In the genomic region with DNA sequence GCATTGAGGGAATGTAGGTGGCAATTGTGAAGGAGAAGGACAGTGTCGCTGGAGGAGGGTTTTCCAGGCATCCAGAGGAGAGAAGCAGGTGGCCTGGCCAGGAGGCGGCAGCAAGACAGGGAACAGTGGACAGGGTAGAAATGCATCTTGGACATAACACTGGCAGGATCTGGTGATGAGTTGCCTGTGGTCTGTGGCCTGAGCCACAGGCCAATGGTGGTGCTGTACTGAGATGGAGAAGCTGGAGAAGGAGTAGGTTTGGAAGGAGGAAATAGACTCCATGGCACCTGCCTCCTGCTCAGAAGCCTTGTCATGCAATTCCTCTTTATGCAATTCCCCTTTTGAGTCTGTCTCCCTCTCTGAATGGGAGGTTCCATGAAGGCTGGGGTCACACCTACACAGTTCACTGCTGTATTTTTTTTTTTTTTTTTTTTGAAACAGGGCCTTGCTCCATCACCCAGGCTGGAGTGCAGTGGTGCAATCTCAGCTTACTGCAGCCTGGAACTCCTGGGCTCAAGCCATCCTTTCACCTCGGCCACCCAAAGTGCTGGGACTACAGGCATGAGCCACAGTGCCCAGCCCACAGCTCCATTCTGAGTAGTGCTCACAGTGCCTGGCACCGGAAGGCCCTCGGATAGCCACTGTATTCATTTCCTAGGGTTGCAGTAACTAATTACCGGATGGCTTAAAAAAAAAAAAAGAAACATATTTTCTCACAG, we compare ENCODE assay signal across 17 cellular contexts. TPM values are rescaled to one million over a fixed set of nuclear protein-coding genes. Genes with fewer than 3 reads are reported as not detected.
DNase-seq lines count a peak whose midpoint lies in the region; ATAC-seq, FAIRE-seq and TF ChIP-seq lines count a peak whose summit lies in the region.
"Had no signal": no experiment of that assay in that cellular context is flagged by ENCODE, and none has a peak within 500 bp of the region (broad histone marks: within the 10 kb centered on the region; RNA-seq: fewer than 3 reads in every experiment).

No MANE protein-coding gene starts in this region.

- BruUV-seq in HepG2 (replicated peaks; lab: Mats Ljungman, UMichigan), result TSS peak; percentile 49

- no peak overlapping the region; the same call in 1 of the 2 replicates for H3K4ac ChIP-seq in H9 (ENCODE audit: low read depth, low read length)

- no CpG with 5 or more reads among the region's 6 CpGs for WGBS in H9 (ENCODE audit: extremely low coverage, insufficient read length, low lambda C conversion rate)
- 61% methylated on average over 6 of the region's 6 CpGs for WGBS in HepG2 (ENCODE audit: low lambda C conversion rate)
- WGBS in stomach, 5 donors, result 43 to 72% (median 58%) methylated on average over 6 of the region's 6 CpGs
- 84 to 100% methylated on average over 2 to 6 of the region's 6 CpGs for WGBS in transverse colon (ENCODE audit: low coverage in 1 of 2), 2 donors

- H3K4me3 Mint-ChIP-seq in H9, result peak overlapping the region in 1 of 2 experiments; percentile 6; a peak in 1 of 5 replicates
- H3K4me3 Mint-ChIP-seq in naive thymus-derived CD4-positive, alpha-beta T cell, result no peak overlapping the region
- H3K4me3 Mint-ChIP-seq: activated T-cell treated with anti-CD3 and anti-CD28 coated beads, Interleukin-2, amount 50 U/mL, for 24 hours; memory B cell; T-helper 1 cell treated with Interleukin-12 subunit alpha and Interleukin-12 subunit beta and Interleukin-4 antibody, amounts not matched to agents 30 μg/mL and 1 μg/mL, for 36 hours had no signal

- TF ChIP-seq EP300 in HepG2 (IDR thresholded peaks at IDR 0.05; ENCODE audit: low read depth in 2 of 2, low read length in 2 of 2) (no peak), HepG2 (CRISPR knock-in tag; IDR thresholded peaks at IDR 0.05; ENCODE audit: borderline replicate concordance) (no peak), stomach (IDR thresholded peaks at IDR 0.05) (no peak), transverse colon (IDR thresholded peaks at IDR 0.05; ENCODE audit: low read depth) (no peak)

- H4K91ac ChIP-seq in H9 (ENCODE audit: insufficient read length, low read depth, low read length), result no peak overlapping the region

- no peak for TF ChIP-seq POLR2A in HepG2 (IDR thresholded peaks at IDR 0.05; ENCODE audit: insufficient read depth in 1 of 2, low read depth in 2 of 2, low read length in 2 of 2)
- no peak for TF ChIP-seq POLR2A in stomach (IDR thresholded peaks at IDR 0.05)
- TF ChIP-seq POLR2A in transverse colon (IDR thresholded peaks at IDR 0.05), result no peak
- no peak for TF ChIP-seq POLR2A in uterus (IDR thresholded peaks at IDR 0.05)

- H3K23ac ChIP-seq in H9 (ENCODE audit: insufficient read length, low read depth, low read length), result no peak overlapping the region

- FAIRE-seq in HepG2 (lab: Jason Lieb, UNC), result no peak

- TF ChIP-seq CTCF in H9 (conservative IDR thresholded peaks at IDR 0.05) (no peak), HepG2 (CRISPR knock-in tag; IDR thresholded peaks at IDR 0.05) (no peak), stomach (IDR thresholded peaks at IDR 0.05) (no peak), transverse colon (IDR thresholded peaks at IDR 0.05) (no peak), uterus (IDR thresholded peaks at IDR 0.05) (no peak)

- H3K9ac ChIP-seq in H9 (ENCODE audit: extremely low read depth, insufficient read length, low read length) (no peak overlapping the region), HepG2 (ENCODE audit: insufficient read depth, low read depth, low read length) (no peak overlapping the region)

- in situ Hi-C loops in HepG2 (cut with HindIII; ENCODE audit: extremely low pct_ligation_motif_present, low pct_unique_long_range_greater_than_20kb) (no loop called here), transverse colon (cut with MboI; ENCODE audit: low pct_ligation_motif_present in 1 of 4, low pct_unique_long_range_greater_than_20kb in 1 of 4, low sequenced_read_pairs in 3 of 4) (no loop called here)

- no peak overlapping the region for H3K4me2 ChIP-seq in H9 (ENCODE audit: insufficient read depth, insufficient read length, low read length)
- H3K4me2 ChIP-seq in HepG2 (ENCODE audit: low read depth, low read length), result peak overlapping the region; percentile 31; the same call in 1 of the 2 replicates

- no peak overlapping the region for H2BK12ac ChIP-seq in H9 (ENCODE audit: insufficient read length, low read depth, low read length)

- H2AFZ ChIP-seq in H9 (ENCODE audit: low read length) (no peak overlapping the region), HepG2 (ENCODE audit: low read length) (no peak overlapping the region)

- no peak overlapping the region for H2BK15ac ChIP-seq in H9 (ENCODE audit: low read depth, low read length)

- H3K27me3 Mint-ChIP-seq in H9 (ENCODE audit: low read depth), result peaks cover 15% of the 10 kb centered on the region
- peaks cover 18 to 29% (median 23%) of the 10 kb centered on the region in 5 donors for H3K27me3 Mint-ChIP-seq in naive thymus-derived CD4-positive, alpha-beta T cell

- H3K56ac ChIP-seq in H9 (ENCODE audit: insufficient read length, low read depth, low read length), result no peak overlapping the region

- peaks cover 2 to 18% (median 4%) of the 10 kb centered on the region in 3 experiments; a peak in 6 of 7 replicates for H3K36me3 Mint-ChIP-seq in H9 (ENCODE audit: insufficient read depth in 1 of 3, low read depth in 3 of 3)
- H3K36me3 Mint-ChIP-seq in naive thymus-derived CD4-positive, alpha-beta T cell, result no peaks in the 10 kb centered on the region
- H3K36me3 Mint-ChIP-seq: memory B cell had no signal

- H3K27me3 ChIP-seq in H9 (ENCODE audit: insufficient read depth, low read length) (no peaks in the 10 kb centered on the region), HepG2 (ENCODE audit: control insufficient read depth in 1 of 2, insufficient read depth in 2 of 2, low read length in 2 of 2) (peaks cover 2 to 34% of the 10 kb centered on the region in 2 experiments; a peak in 4 of 5 replicates), stomach (peaks cover 0 to 27% (median 3%) of the 10 kb centered on the region in 3 donors), transverse colon (peaks cover 6% of the 10 kb centered on the region), uterus (no peaks in the 10 kb centered on the region)
- H3K27me3 ChIP-seq in naive thymus-derived CD4-positive, alpha-beta T cell (ENCODE audit: control insufficient read depth in 2 of 2, insufficient read depth in 2 of 2, low read length in 2 of 2), result no peaks in the 10 kb centered on the region

- H3K27ac ChIP-seq in H9 (ENCODE audit: insufficient read length, low read depth, low read length) (no peak overlapping the region), HepG2 (ENCODE audit: extremely low read length, insufficient read depth, low read length) (no peak overlapping the region), stomach (peak overlapping the region in 4 of 5 donors; percentile 32 to 74 (median 64)), transverse colon (peak overlapping the region in 1 of 4 donors; percentile 67), uterus (peak overlapping the region in 1 of 2 donors; percentile 66)
- H3K27ac ChIP-seq in naive thymus-derived CD4-positive, alpha-beta T cell (ENCODE audit: low read depth, low read length), result no peak overlapping the region
- H3K27ac ChIP-seq: coronary artery, HL-60 had no signal

- H2BK20ac ChIP-seq in H9 (ENCODE audit: low read depth, low read length, poor library complexity, severe bottlenecking), result no peak overlapping the region

- peak overlapping the region in 1 of 3 experiments; percentile 94; a peak in 3 of 7 replicates for H3K27ac Mint-ChIP-seq in H9
- no peak overlapping the region for H3K27ac Mint-ChIP-seq in naive thymus-derived CD4-positive, alpha-beta T cell
- H3K27ac Mint-ChIP-seq: activated T-cell treated with anti-CD3 and anti-CD28 coated beads, Interleukin-2, amount 50 U/mL, for 24 hours; memory B cell; T-helper 1 cell treated with Interleukin-12 subunit alpha and Interleukin-12 subunit beta and Interleukin-4 antibody, amounts not matched to agents 30 μg/mL and 1 μg/mL, for 36 hours had no signal

- no peak overlapping the region for H2AK5ac ChIP-seq in H9 (ENCODE audit: insufficient read length, low read length)

- H3K9me3 ChIP-seq in H9 (ENCODE audit: control insufficient read depth, low read depth, low read length) (no peaks in the 10 kb centered on the region), HepG2 (ENCODE audit: low read length) (no peaks in the 10 kb centered on the region), stomach (no peaks in the 10 kb centered on the region), transverse colon (no peaks in the 10 kb centered on the region), uterus (no peaks in the 10 kb centered on the region)
- no peaks in the 10 kb centered on the region for H3K9me3 ChIP-seq in naive thymus-derived CD4-positive, alpha-beta T cell (ENCODE audit: control insufficient read depth in 2 of 3, low read length in 3 of 3)

- H3K23me2 ChIP-seq in H9 (ENCODE audit: insufficient read length, low read depth, low read length, poor library complexity, severe bottlenecking), result no peaks in the 10 kb centered on the region

- POLR2A ChIA-PET in HepG2 (lab: Yijun Ruan, JAX), result interaction anchor here (1.0 kb wide), 1 partner anchor 9 kb away, joined by 5 read pairs; no protein-coding TSS in a partner anchor
- POLR2A ChIA-PET in naive thymus-derived CD4-positive, alpha-beta T cell (lab: Charles Lee), result no interaction called here

- no peak overlapping the region for H4K8ac ChIP-seq in H9 (replicated peaks; ENCODE audit: insufficient read length, low read depth, low read length)

- H4K20me1 ChIP-seq in H9 (ENCODE audit: control insufficient read depth, insufficient read depth, insufficient read length) (no peaks in the 10 kb centered on the region), HepG2 (ENCODE audit: insufficient read depth, low read length) (no peaks in the 10 kb centered on the region)

- TF ChIP-seq RAD21 in HepG2 (CRISPR knock-in tag; IDR thresholded peaks at IDR 0.05), result no peak

- H3K4me3 ChIP-seq in HepG2 (replicated peaks in 1 of 3; ENCODE audit: insufficient read depth in 1 of 3, low read depth in 2 of 3, low read length in 3 of 3) (no peak overlapping the region), stomach (no peak overlapping the region), transverse colon (no peak overlapping the region), uterus (no peak overlapping the region)
- H3K4me3 ChIP-seq in naive thymus-derived CD4-positive, alpha-beta T cell (ENCODE audit: low read length), result no peak overlapping the region
- H3K4me3 ChIP-seq: coronary artery had no signal

- H3K4me1 ChIP-seq in H9 (ENCODE audit: insufficient read depth, low read length) (peaks cover 13% of the 10 kb centered on the region), HepG2 (ENCODE audit: insufficient read depth, low read length) (peaks cover 24% of the 10 kb centered on the region), stomach (peaks cover 10 to 22% (median 16%) of the 10 kb centered on the region in 4 donors), transverse colon (peaks cover 0 to 15% (median 3%) of the 10 kb centered on the region in 4 donors), uterus (no peaks in the 10 kb centered on the region)
- no peaks in the 10 kb centered on the region for H3K4me1 ChIP-seq in naive thymus-derived CD4-positive, alpha-beta T cell (ENCODE audit: control insufficient read depth in 2 of 2, insufficient read depth in 2 of 2, low read length in 2 of 2)

- H3K36me3 ChIP-seq in HepG2 (replicated peaks in 1 of 2; ENCODE audit: control insufficient read depth in 1 of 2, insufficient read depth in 2 of 2, low read length in 2 of 2) (no peaks in the 10 kb centered on the region), stomach (no peaks in the 10 kb centered on the region), transverse colon (no peaks in the 10 kb centered on the region), uterus (no peaks in the 10 kb centered on the region)
- H3K36me3 ChIP-seq in naive thymus-derived CD4-positive, alpha-beta T cell (ENCODE audit: control insufficient read depth in 2 of 3, insufficient read depth in 3 of 3, low read length in 3 of 3), result no peaks in the 10 kb centered on the region

- H3K14ac ChIP-seq in H9 (ENCODE audit: insufficient read depth, low read length), result no peak overlapping the region

- no peaks in the 10 kb centered on the region for H3K79me1 ChIP-seq in H9 (ENCODE audit: insufficient read depth, low read depth, low read length, poor library complexity, severe bottlenecking)

- H3K18ac ChIP-seq in H9 (ENCODE audit: insufficient read length, low read depth, low read length), result peak overlapping the region; percentile 77

- intact Hi-C loops in HepG2 (cut with micrococcal nuclease; ENCODE audit: unreplicated experiment), result no loop called here
- intact Hi-C loops in stomach (cut with DNase I; ENCODE audit: low total_unique reads), result no loop called here
- intact Hi-C loops in transverse colon (cut with DNase I; ENCODE audit: low total_unique reads), result no loop called here
- intact Hi-C loops in naive thymus-derived CD4-positive, alpha-beta T cell (cut with micrococcal nuclease), result no loop called here
- intact Hi-C loops in uterus (cut with DNase I; ENCODE audit: low total_unique reads), result no loop called here

- ATAC-seq in SK-N-SH treated with all-trans-retinoic acid at 6 μM for 48 hours, result peak; percentile 2; the same call in 1 of the 3 replicates
- ATAC-seq in HepG2, result no peak
- ATAC-seq in naive thymus-derived CD4-positive, alpha-beta T cell, result no peak

- no peaks in the 10 kb centered on the region for H3K79me2 ChIP-seq in H9 (ENCODE audit: insufficient read depth, low read length)
- no peaks in the 10 kb centered on the region for H3K79me2 ChIP-seq in HepG2 (ENCODE audit: insufficient read depth, low read length)

- H2BK120ac ChIP-seq in H9 (ENCODE audit: low read depth, low read length, poor library complexity, severe bottlenecking), result no peak overlapping the region

- H2BK5ac ChIP-seq in H9 (ENCODE audit: insufficient read length, low read length), result no peak overlapping the region

- peaks cover 34 to 37% of the 10 kb centered on the region in 2 experiments for H3K4me1 Mint-ChIP-seq in H9
- H3K4me1 Mint-ChIP-seq in naive thymus-derived CD4-positive, alpha-beta T cell, result peaks cover 0 to 2% (median under 1%) of the 10 kb centered on the region in 7 donors
- H3K4me1 Mint-ChIP-seq: memory B cell had no signal

- DNase-seq in H9 (no peak), HepG2 (ENCODE audit: low spot score) (no peak), stomach (no peak), transverse colon (no peak), NCI-H2227 (lab: John Stamatoyannopoulos, UW; ENCODE audit: unreplicated experiment) (no peak), uterus (no peak)
- no peak for DNase-seq in naive thymus-derived CD4-positive, alpha-beta T cell
- DNase-seq: activated T-cell treated with anti-CD3 and anti-CD28 coated beads, Interleukin-2, amount 50 U/mL, for 24 hours; C1 segment of cervical spinal cord; stimulated activated CD4-positive, alpha-beta T cell treated with anti-CD3 and anti-CD28 coated beads, Interleukin-1b, Interleukin-23, amount 100 ng/mL, for 48 hours had no signal

- H4K5ac ChIP-seq in H9 (ENCODE audit: insufficient read length, low read depth, low read length), result no peak overlapping the region

- no peak overlapping the region for H3T11ph ChIP-seq in H9 (ENCODE audit: low read length)

- peaks cover 13 to 14% of the 10 kb centered on the region in 2 experiments for H3K9me3 Mint-ChIP-seq in H9
- peaks cover 0 to 3% (median 0%) of the 10 kb centered on the region in 11 donors for H3K9me3 Mint-ChIP-seq in naive thymus-derived CD4-positive, alpha-beta T cell
- H3K9me3 Mint-ChIP-seq: activated T-cell treated with anti-CD3 and anti-CD28 coated beads, Interleukin-2, amount 50 U/mL, for 24 hours; T-helper 1 cell treated with Interleukin-12 subunit alpha and Interleukin-12 subunit beta and Interleukin-4 antibody, amounts not matched to agents 30 μg/mL and 1 μg/mL, for 36 hours had no signal

- CTCF ChIA-PET in HepG2 (lab: Yijun Ruan, JAX; ENCODE audit: low intra/inter-chr PET ratio, low total read pairs), result no interaction called here
- CTCF ChIA-PET in naive thymus-derived CD4-positive, alpha-beta T cell (lab: Charles Lee), result no interaction called here

RNA-seq across cellular contexts. Expression of a gene that starts 13.5 kb away (rescaled TPM):
- 6.0 and 6.3 TPM in 2 replicates for total RNA-seq in H9 (2021)
- total RNA-seq in HepG2 (2016; rRNA removed; fragmentation: Illumina TruSeq; extraction: Trizol), result 0.09 and 0.11 TPM in 2 replicates
- total RNA-seq in HepG2 (2016; cell fraction: cytosol; rRNA removed; fragmentation: Illumina TruSeq; extraction: Trizol; ENCODE audit: low read depth), result 0.09 and 0.10 TPM in 2 replicates
- total RNA-seq in HepG2 (2016; cell fraction: insoluble cytoplasmic fraction; rRNA removed; fragmentation: Illumina TruSeq; extraction: Trizol), result 0.09 TPM in 2 replicates
- 0.17 and 0.19 TPM in 2 replicates for total RNA-seq in HepG2 (2016; cell fraction: membrane; rRNA removed; fragmentation: Illumina TruSeq; extraction: Trizol)
- not detected in 2 replicates for total RNA-seq in HepG2 (2016; cell fraction: nucleus; rRNA removed; fragmentation: Illumina TruSeq; extraction: Trizol)
- polyA plus RNA-seq in HepG2 (2011; rRNA removed), result 0.09 and 0.17 TPM in 2 replicates
- 0.14 and 0.19 TPM in 2 replicates for polyA plus RNA-seq in HepG2 (2011; cell fraction: cytosol; rRNA removed)
- 0.07 and 0.21 TPM in 2 replicates for polyA plus RNA-seq in HepG2 (2011; cell fraction: nucleus; rRNA removed)
- 0.08 and 0.12 TPM in 2 replicates for polyA plus RNA-seq in HepG2 (2012)
- 0.12 and 0.14 TPM in 2 replicates for polyA plus RNA-seq in HepG2 (2016; cell fraction: cytosol; fragmentation: Illumina TruSeq; extraction: Trizol; ENCODE audit: low read depth)
- polyA plus RNA-seq in HepG2 (2016; cell fraction: insoluble cytoplasmic fraction; fragmentation: Illumina TruSeq; extraction: Trizol; ENCODE audit: low read depth), result 0.09 TPM in 1 of 2 replicates, not detected in the other
- polyA plus RNA-seq in HepG2 (2016; cell fraction: membrane; fragmentation: Illumina TruSeq; extraction: Trizol; ENCODE audit: low read depth), result 0.17 and 0.26 TPM in 2 replicates
- polyA plus RNA-seq in HepG2 (2016; cell fraction: nucleus; fragmentation: Illumina TruSeq; extraction: Trizol; ENCODE audit: insufficient read depth, low read depth), result not detected in 2 replicates
- 0.22 TPM in 1 of 2 replicates, not detected in the other for polyA minus RNA-seq in HepG2 (2011; rRNA and poly(A)+ RNA removed; ENCODE audit: low replicate concordance)
- polyA minus RNA-seq in HepG2 (2011; cell fraction: cytosol; rRNA and poly(A)+ RNA removed), result not detected in 2 replicates
- polyA minus RNA-seq in HepG2 (2011; cell fraction: nucleus; rRNA and poly(A)+ RNA removed), result not detected in 2 replicates
- total RNA-seq in stomach, result 1 to 10 TPM in 2 of 5 donors, under 1 TPM in 1, not detected in 2; 0.45 to 8.8 (median 1.5) TPM
- polyA plus RNA-seq in stomach, result 1 to 10 TPM in 1 of 3 donors, under 1 TPM in 2; 0.15 to 3.1 (median 0.33) TPM
- total RNA-seq in transverse colon, result 1 to 10 TPM in 1 of 4 donors, under 1 TPM in 1, not detected in 2; 0.27 to 1.9 TPM
- not detected for total RNA-seq in naive thymus-derived CD4-positive, alpha-beta T cell
- polyA plus RNA-seq in naive thymus-derived CD4-positive, alpha-beta T cell, result not detected
- total RNA-seq in uterus, result 1 to 10 TPM in 1 of 4 donors, under 1 TPM in 2, not detected in 1; 0.21 to 3.9 (median 0.26) TPM
- total RNA-seq: fibroblast of lung, OCI-LY7 had no signal
- polyA plus RNA-seq: fibroblast of lung had no signal

Comparison
In these comparisons a context has a peak if more than half of its experiments do, and no peak if none do; other contexts are left out.
1. H3K27ac ChIP-seq: peak in stomach (4 of 5); none in H9 (single experiment), HepG2 (single experiment) and naive thymus-derived CD4-positive, alpha-beta T cell (single experiment).